Comparison of ENCODE assay signal across 8 cellular contexts in genomic region chr2:59660262-59660661, GRCh38.
"Had no signal": no experiment of that assay in that cellular context is flagged by ENCODE, and none has a peak within 500 bp of the region (broad histone marks: within the 10 kb centered on the region; RNA-seq: fewer than 3 reads in every experiment).

No MANE protein-coding gene starts in this region.

- DNase-seq: GDM1, GF-D8 had no signal

- H3K4me3 ChIP-seq: GM12878 had no signal

- FAIRE-seq: G401.6, GM12878, GM12891, GM12892, GM18507, GM19239 had no signal

- ATAC-seq: GM12878 had no signal
